ENCODE assay signal across 20 cellular contexts in the genomic region with DNA sequence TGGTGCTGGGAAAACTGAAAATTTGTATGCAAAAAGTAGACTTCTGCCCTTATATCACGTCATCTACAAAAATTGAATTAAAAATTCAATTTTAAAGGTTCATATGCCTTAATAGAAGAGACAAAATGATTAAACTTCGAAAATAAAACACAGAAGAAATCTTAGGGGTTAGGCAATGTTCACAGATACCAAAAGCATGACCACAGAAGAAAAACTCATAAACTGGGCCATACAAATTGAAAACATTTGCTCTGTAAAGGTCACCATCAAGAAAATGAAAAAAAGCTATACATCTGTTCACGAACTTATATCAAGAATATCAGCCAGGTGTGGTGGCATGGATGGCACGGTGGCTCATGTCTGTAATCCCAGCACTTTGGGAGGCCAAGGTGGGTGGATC.
DNase-seq lines count a peak whose midpoint lies in the region; ATAC-seq, FAIRE-seq and TF ChIP-seq lines count a peak whose summit lies in the region.
"Had no signal": no experiment of that assay in that cellular context is flagged by ENCODE, and none has a peak within 500 bp of the region (broad histone marks: within the 10 kb centered on the region; RNA-seq: fewer than 3 reads in every experiment).

No MANE protein-coding gene starts in this region.

- FAIRE-seq in D721Med (lab: Jason Lieb, UNC) = peak; percentile 32
- FAIRE-seq: GM12878, H1 had no signal

- no peak for DNase-seq in D721Med (ENCODE audit: insufficient read length, low spot score)
- peak; percentile 33 for DNase-seq in adipocyte (ENCODE audit: low read depth)
- DNase-seq in fibroblast of peridontal ligament (ENCODE audit: extremely low read depth) = peak; percentile 56
- DNase-seq in gastrocnemius medialis = no peak
- DNase-seq in DMS114 treated with DMSO at 0.1 percent for 48 hours (lab: John Stamatoyannopoulos, UW; ENCODE audit: unreplicated experiment) = no peak
- no peak for DNase-seq in amniotic stem cell (lab: John Stamatoyannopoulos, UW)
- DNase-seq: AML-193; BE2C; CD4-positive, alpha-beta T cell; CD8-positive, alpha-beta memory T cell; DMS153; DND-41; EL; GDM1; H7; HCEC 1CT had no signal

- TF ChIP-seq CTCF in D721Med (IDR thresholded peaks at IDR 0.05; ENCODE audit: insufficient read depth, missing control alignments) = no peak
- no peak for TF ChIP-seq CTCF in gastrocnemius medialis (IDR thresholded peaks at IDR 0.05 in 4 of 5, conservative IDR thresholded peaks at IDR 0.05 in 1 of 5)

- intact Hi-C loops in gastrocnemius medialis (cut with DNase I; ENCODE audit: low total_unique reads) = no loop called here

- no peak for TF ChIP-seq POLR2A in gastrocnemius medialis (IDR thresholded peaks at IDR 0.05)

- H3K9ac ChIP-seq in adipocyte (ENCODE audit: low read length) = no peak overlapping the region
- H3K9ac ChIP-seq: BLaER1 treated with 17β-estradiol and CSF1 and Interleukin-3, amounts not matched to agents 10 nM and 100 nM had no signal

- H3K27ac ChIP-seq in gastrocnemius medialis = no peak overlapping the region
- H3K27ac ChIP-seq: BLaER1 treated with 17β-estradiol and CSF1 and Interleukin-3, amounts not matched to agents 10 nM and 100 nM had no signal

- in situ Hi-C loops in gastrocnemius medialis (cut with MboI; ENCODE audit: low sequenced_read_pairs in 4 of 4) = no loop called here

- no peaks in the 10 kb centered on the region for H3K27me3 ChIP-seq in adipocyte (replicated peaks; ENCODE audit: control insufficient read depth, insufficient read depth, low read length)
- H3K27me3 ChIP-seq in gastrocnemius medialis = no peaks in the 10 kb centered on the region
- H3K27me3 ChIP-seq: BE2C; BLaER1 treated with 17β-estradiol and CSF1 and Interleukin-3, amounts not matched to agents 10 nM and 100 nM had no signal

- H3K4me3 ChIP-seq in adipocyte (ENCODE audit: low read length) = no peak overlapping the region
- no peak overlapping the region for H3K4me3 ChIP-seq in gastrocnemius medialis
- H3K4me3 ChIP-seq: BLaER1 treated with 17β-estradiol and CSF1 and Interleukin-3, amounts not matched to agents 10 nM and 100 nM; GM12878 had no signal

- peaks cover 3% of the 10 kb centered on the region for H3K4me1 ChIP-seq in adipocyte (ENCODE audit: control insufficient read depth, insufficient read depth, low read length)
- H3K4me1 ChIP-seq in gastrocnemius medialis = no peaks in the 10 kb centered on the region
- H3K4me1 ChIP-seq: BE2C; BLaER1 treated with 17β-estradiol and CSF1 and Interleukin-3, amounts not matched to agents 10 nM and 100 nM had no signal

- H3K36me3 ChIP-seq in adipocyte (ENCODE audit: control insufficient read depth, insufficient read depth, low read length, severe bottlenecking) = peaks cover 12% of the 10 kb centered on the region
- peaks cover 0 to 11% of the 10 kb centered on the region in 2 donors for H3K36me3 ChIP-seq in gastrocnemius medialis
- H3K36me3 ChIP-seq: BE2C had no signal

- no peaks in the 10 kb centered on the region for H3K9me3 ChIP-seq in adipocyte (ENCODE audit: control insufficient read depth, low read length)
- no peaks in the 10 kb centered on the region for H3K9me3 ChIP-seq in gastrocnemius medialis
- H3K9me3 ChIP-seq: BE2C had no signal

- ATAC-seq in GM18517 (IDR thresholded peaks at IDR 0.05; ENCODE audit: unreplicated experiment) (no peak), gastrocnemius medialis (no peak)
- ATAC-seq: GM12878 had no signal

Comparison
In these comparisons a context has a peak if more than half of its experiments do, and no peak if none do; other contexts are left out.
1. DNase-seq: peak in adipocyte (single experiment) and fibroblast of peridontal ligament (single experiment); none in D721Med (single experiment), gastrocnemius medialis (0 of 2), DMS114 treated with DMSO at 0.1 percent for 48 hours (single experiment) and amniotic stem cell (single experiment).